Comparison of ENCODE assay signal across 13 cellular contexts in the genomic region with DNA sequence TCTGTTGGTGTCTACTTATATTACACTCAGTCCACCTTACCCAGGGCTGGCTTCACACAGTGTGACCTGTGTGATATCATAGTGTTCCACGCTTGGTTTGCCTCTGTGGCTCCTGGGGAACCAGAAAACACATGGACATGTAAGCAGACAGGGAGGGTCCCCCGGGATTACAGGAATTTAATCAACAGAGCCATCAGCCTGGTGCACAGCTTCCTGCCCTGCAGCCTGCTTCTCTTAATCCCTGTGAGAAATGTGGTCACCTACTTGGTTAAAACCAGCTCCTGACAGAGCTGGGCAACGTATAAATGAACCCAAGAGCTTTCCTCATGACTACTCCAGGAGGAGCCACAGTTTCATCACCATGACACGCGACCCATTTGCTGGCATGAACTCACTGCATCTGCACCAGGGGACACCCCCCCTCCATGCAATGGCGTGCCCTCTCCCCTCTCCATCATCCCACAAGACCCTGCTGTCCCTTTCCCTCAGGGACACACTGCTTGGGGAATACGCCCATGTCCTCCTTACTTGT.
DNase-seq lines count a peak whose midpoint lies in the region; ATAC-seq, FAIRE-seq and TF ChIP-seq lines count a peak whose summit lies in the region.
"Had no signal": no experiment of that assay in that cellular context is flagged by ENCODE, and none has a peak within 500 bp of the region (broad histone marks: within the 10 kb centered on the region; RNA-seq: fewer than 3 reads in every experiment).

No MANE protein-coding gene starts in this region.

- TF ChIP-seq CTCF in HEK293 (tag by site-specific recombination; IDR thresholded peaks at IDR 0.05), result no peak
- TF ChIP-seq CTCF in chondrocyte (IDR thresholded peaks at IDR 0.05), result no peak

- H3K9ac ChIP-seq in mesendoderm (ENCODE audit: low read length), result no peak overlapping the region

- no peaks in the 10 kb centered on the region for H3K4me1 Mint-ChIP-seq in chondrocyte (ENCODE audit: low read depth)
- H3K4me1 Mint-ChIP-seq in activated T-cell treated with anti-CD3 and anti-CD28 coated beads, Interleukin-2, amount 50 U/mL, for 24 hours (ENCODE audit: low read depth), result no peaks in the 10 kb centered on the region
- H3K4me1 Mint-ChIP-seq: CD8-positive, alpha-beta memory T cell; IgD-negative memory B cell had no signal

- no peak for TF ChIP-seq POLR2A in H54 (IDR thresholded peaks at IDR 0.05; ENCODE audit: low read depth, low read length)

- no peak overlapping the region for H2BK15ac ChIP-seq in mesendoderm (replicated peaks; ENCODE audit: low read depth)

- FAIRE-seq in H54 (lab: Jason Lieb, UNC), result no peak
- FAIRE-seq: A549 had no signal

- no peak overlapping the region for H3K27ac ChIP-seq in HEK293 (ENCODE audit: extremely low read depth, low read depth, low read length)
- H3K27ac ChIP-seq in mesendoderm (ENCODE audit: low read depth, low read length), result no peak overlapping the region
- H3K27ac ChIP-seq: A549 had no signal

- CTCF ChIA-PET in HEK293 (lab: Yijun Ruan, JAX), result interaction anchor here (0.7 kb wide), 1 partner anchor 132 kb away, joined by 4 read pairs; no protein-coding TSS in a partner anchor

- H3K4me1 ChIP-seq in HEK293 (ENCODE audit: control insufficient read depth, insufficient read depth, low read length) (peaks cover 3% of the 10 kb centered on the region; the same call in 1 of the 2 replicates), mesendoderm (ENCODE audit: control insufficient read depth, low read depth, low read length) (peaks cover 3% of the 10 kb centered on the region)
- H3K4me1 ChIP-seq: A549, BE2C, Caco-2 had no signal

- H3K4ac ChIP-seq in mesendoderm (ENCODE audit: low read depth, low read length), result no peak overlapping the region

- no peaks in the 10 kb centered on the region for H3K79me1 ChIP-seq in mesendoderm (ENCODE audit: low read length)

- peaks cover 14% of the 10 kb centered on the region for H3K27me3 Mint-ChIP-seq in chondrocyte (ENCODE audit: low read depth)
- peaks cover 24% of the 10 kb centered on the region for H3K27me3 Mint-ChIP-seq in activated T-cell treated with anti-CD3 and anti-CD28 coated beads, Interleukin-2, amount 50 U/mL, for 24 hours
- H3K27me3 Mint-ChIP-seq: IgD-negative memory B cell had no signal

- no peak overlapping the region for H2BK5ac ChIP-seq in mesendoderm (ENCODE audit: low read length)

- no peaks in the 10 kb centered on the region for H3K9me3 ChIP-seq in HEK293 (ENCODE audit: control insufficient read depth, insufficient read depth, low read depth, low read length)
- H3K9me3 ChIP-seq: BE2C, Caco-2 had no signal

- H3K4me2 ChIP-seq in mesendoderm (ENCODE audit: low read length), result no peak overlapping the region
- H3K4me2 ChIP-seq: A549 had no signal

- peak; percentile 37 for DNase-seq in chondrocyte (ENCODE audit: low spot score)
- DNase-seq in mesendoderm, result peak; percentile 53
- DNase-seq in dedifferentiated amniotic fluid mesenchymal stem cell (ENCODE audit: extremely low spot score), result no peak
- no peak for DNase-seq in activated T-cell treated with anti-CD3 and anti-CD28 coated beads, Interleukin-2, amount 50 U/mL, for 24 hours
- no peak for DNase-seq in H54 (ENCODE audit: insufficient read length, low spot score)
- no peak for DNase-seq in activated naive CD4-positive, alpha-beta T cell treated with anti-CD3 and anti-CD28 coated beads, Interleukin-2, amount 50 U/mL, for 72 hours (ENCODE audit: low spot score in 2 of 2)
- DNase-seq: BE2C; Caco-2; CD8-positive, alpha-beta memory T cell; H7 had no signal

- H3K23ac ChIP-seq in mesendoderm (ENCODE audit: low read length), result no peak overlapping the region

- no peak overlapping the region for H4K5ac ChIP-seq in mesendoderm (ENCODE audit: low read length)

- H2BK120ac ChIP-seq in mesendoderm (ENCODE audit: low read depth, low read length), result no peak overlapping the region

- WGBS in mesendoderm (ENCODE audit: extremely low coverage, insufficient coverage, low lambda C conversion rate), result no CpG with 5 or more reads among the region's 7 CpGs

- H3K18ac ChIP-seq in mesendoderm (ENCODE audit: low read length), result no peak overlapping the region

- H3K9me3 Mint-ChIP-seq in chondrocyte (ENCODE audit: low read depth), result no peaks in the 10 kb centered on the region
- H3K9me3 Mint-ChIP-seq in activated T-cell treated with anti-CD3 and anti-CD28 coated beads, Interleukin-2, amount 50 U/mL, for 24 hours, result no peaks in the 10 kb centered on the region
- no peaks in the 10 kb centered on the region for H3K9me3 Mint-ChIP-seq in activated naive CD4-positive, alpha-beta T cell treated with anti-CD3 and anti-CD28 coated beads, Interleukin-2, amount 50 U/mL, for 72 hours
- H3K9me3 Mint-ChIP-seq: CD8-positive, alpha-beta memory T cell had no signal

- POLR2A ChIA-PET in HEK293 (lab: Yijun Ruan, JAX), result no interaction called here

- H3K4me3 ChIP-seq in HEK293 (ENCODE audit: low read depth, low read length) (no peak overlapping the region), mesendoderm (ENCODE audit: low read length) (no peak overlapping the region)
- H3K4me3 ChIP-seq: A549 had no signal

- H4K8ac ChIP-seq in mesendoderm (ENCODE audit: low read depth, low read length), result no peak overlapping the region

- no peaks in the 10 kb centered on the region for H3K36me3 Mint-ChIP-seq in chondrocyte (ENCODE audit: low read depth)
- no peaks in the 10 kb centered on the region for H3K36me3 Mint-ChIP-seq in activated T-cell treated with anti-CD3 and anti-CD28 coated beads, Interleukin-2, amount 50 U/mL, for 24 hours (ENCODE audit: low read depth)
- H3K36me3 Mint-ChIP-seq in activated naive CD4-positive, alpha-beta T cell treated with anti-CD3 and anti-CD28 coated beads, Interleukin-2, amount 50 U/mL, for 72 hours, result no peaks in the 10 kb centered on the region
- H3K36me3 Mint-ChIP-seq: CD8-positive, alpha-beta memory T cell; IgD-negative memory B cell had no signal

- no peak overlapping the region for H3K27ac Mint-ChIP-seq in chondrocyte (ENCODE audit: unreplicated experiment)
- H3K27ac Mint-ChIP-seq in activated T-cell treated with anti-CD3 and anti-CD28 coated beads, Interleukin-2, amount 50 U/mL, for 24 hours, result no peak overlapping the region
- H3K27ac Mint-ChIP-seq in activated naive CD4-positive, alpha-beta T cell treated with anti-CD3 and anti-CD28 coated beads, Interleukin-2, amount 50 U/mL, for 72 hours, result no peak overlapping the region
- H3K27ac Mint-ChIP-seq: CD8-positive, alpha-beta memory T cell; IgD-negative memory B cell had no signal

- no peak overlapping the region for H3K4me3 Mint-ChIP-seq in chondrocyte (ENCODE audit: unreplicated experiment)
- H3K4me3 Mint-ChIP-seq in activated T-cell treated with anti-CD3 and anti-CD28 coated beads, Interleukin-2, amount 50 U/mL, for 24 hours, result no peak overlapping the region
- H3K4me3 Mint-ChIP-seq: CD8-positive, alpha-beta memory T cell had no signal

- ATAC-seq in activated naive CD4-positive, alpha-beta T cell treated with anti-CD3 and anti-CD28 coated beads, Interleukin-2, amount 50 U/mL, for 72 hours, result no peak
- ATAC-seq: A549 had no signal

- no peak overlapping the region for H3K56ac ChIP-seq in mesendoderm (ENCODE audit: low read length)

- H3K36me3 ChIP-seq in HEK293 (ENCODE audit: control insufficient read depth in 2 of 2, insufficient read depth in 1 of 2, low read length in 2 of 2), result no peaks in the 10 kb centered on the region
- H3K36me3 ChIP-seq in mesendoderm (ENCODE audit: control insufficient read depth, insufficient read depth, low read length), result no peaks in the 10 kb centered on the region
- H3K36me3 ChIP-seq: BE2C had no signal

- no peaks in the 10 kb centered on the region for H3K79me2 ChIP-seq in mesendoderm (ENCODE audit: control insufficient read depth, insufficient read depth, low read length)

- no peak overlapping the region for H2AK5ac ChIP-seq in mesendoderm (ENCODE audit: low read length)

- peaks cover 8% of the 10 kb centered on the region for H3K27me3 ChIP-seq in mesendoderm (ENCODE audit: insufficient read depth, low read length, poor library complexity)
- H3K27me3 ChIP-seq: BE2C had no signal

TF ChIP-seq in HEK293, 187 proteins besides CTCF, POLR2A, EP300 and RAD21:
- no peak for TF ChIP-seq HOXC10 (CRISPR knock-in tag; IDR thresholded peaks at IDR 0.05)
- TF ChIP-seq ZIC2 (tag by site-specific recombination; IDR thresholded peaks at IDR 0.05), result peak; percentile 75

Comparison
In these comparisons a context has a peak if more than half of its experiments do, and no peak if none do; other contexts are left out.
1. DNase-seq: peak in chondrocyte (single experiment) and mesendoderm (single experiment); none in dedifferentiated amniotic fluid mesenchymal stem cell (single experiment), activated T-cell treated with anti-CD3 and anti-CD28 coated beads, Interleukin-2, amount 50 U/mL, for 24 hours (single experiment), H54 (single experiment) and activated naive CD4-positive, alpha-beta T cell treated with anti-CD3 and anti-CD28 coated beads, Interleukin-2, amount 50 U/mL, for 72 hours (0 of 2).